8 cellular contexts compared by ENCODE assay signal in the genomic region with DNA sequence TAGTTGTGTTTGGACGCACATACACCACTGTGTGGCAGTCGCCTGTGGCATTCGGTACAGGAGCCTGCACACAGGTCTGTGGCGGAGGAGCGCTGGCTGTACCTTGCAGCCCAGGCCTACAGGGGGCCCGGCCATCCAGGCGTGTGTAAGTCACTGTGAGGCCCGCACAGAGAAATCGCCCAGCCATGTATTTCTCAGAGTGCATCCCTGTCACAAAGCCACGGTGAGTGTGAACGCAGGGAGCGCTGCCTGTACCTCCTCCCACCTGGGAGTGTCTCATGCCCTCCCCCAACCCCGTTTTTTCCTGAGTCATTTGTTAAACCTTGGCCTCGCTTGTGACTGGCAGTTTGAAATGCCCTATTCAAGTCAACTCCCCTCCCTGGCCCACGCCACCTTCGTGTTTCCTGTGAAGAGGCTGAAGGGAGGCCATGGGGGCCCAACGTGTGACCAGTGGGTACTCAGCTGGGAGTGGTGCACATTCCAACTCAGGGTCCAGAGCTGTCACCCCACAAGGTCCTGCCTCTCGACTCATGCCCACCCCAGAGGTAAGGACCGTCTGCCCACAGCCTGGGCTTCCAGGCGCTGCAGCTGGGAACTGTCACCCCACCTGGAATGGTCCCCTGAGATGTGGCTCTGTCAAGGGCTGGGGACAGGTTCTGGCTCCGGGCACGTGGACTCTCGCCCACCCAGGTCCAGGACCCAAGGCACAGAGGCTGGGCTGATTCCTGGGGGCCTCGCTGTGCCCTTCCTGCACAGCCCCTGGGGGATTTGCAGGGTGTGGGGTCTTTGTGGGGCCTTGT. TPM values are rescaled to one million over a fixed set of nuclear protein-coding genes. Genes with fewer than 3 reads are reported as not detected.
DNase-seq lines count a peak whose midpoint lies in the region; ATAC-seq and TF ChIP-seq lines count a peak whose summit lies in the region.

No MANE protein-coding gene starts in this region.

- DNase-seq in DMS53 (lab: John Stamatoyannopoulos, UW) (peak; percentile 25), DMS53 treated with DMSO at 0.1 percent for 48 hours (lab: John Stamatoyannopoulos, UW; ENCODE audit: unreplicated experiment) (no peak), osteoblast (ENCODE audit: insufficient read length, low spot score, missing footprints) (peak; percentile 66), NCI-H2081 (lab: John Stamatoyannopoulos, UW) (no peak), NCI-H446 (lab: John Stamatoyannopoulos, UW) (no peak)
- DNase-seq in activated naive CD4-positive, alpha-beta T cell treated with anti-CD3 and anti-CD28 coated beads, Interleukin-2, amount 50 U/mL, for 16 hours, result peak; percentile 68

- no peaks in the 10 kb centered on the region for H4K20me1 ChIP-seq in osteoblast (ENCODE audit: insufficient read depth, low read length)

- H3K79me2 ChIP-seq in osteoblast (ENCODE audit: insufficient read depth, low read length), result no peaks in the 10 kb centered on the region

- peaks cover 3% of the 10 kb centered on the region for H3K4me1 ChIP-seq in osteoblast (ENCODE audit: insufficient read depth, low read length)

- no peak for ATAC-seq in GM21390 (IDR thresholded peaks at IDR 0.05; ENCODE audit: unreplicated experiment)

- no peaks in the 10 kb centered on the region for H3K36me3 ChIP-seq in KOPT-K1 (ENCODE audit: insufficient read depth, low read length)
- no peaks in the 10 kb centered on the region for H3K36me3 ChIP-seq in osteoblast (ENCODE audit: insufficient read depth, low read length)

- peak overlapping the region; percentile 58 for H3K27ac ChIP-seq in KOPT-K1 (ENCODE audit: low read depth, low read length, poor library complexity, severe bottlenecking)
- no peak overlapping the region for H3K27ac ChIP-seq in osteoblast (ENCODE audit: low read depth, low read length)

- H2AFZ ChIP-seq in osteoblast (ENCODE audit: low read length), result no peak overlapping the region

- H3K4me3 ChIP-seq in osteoblast (ENCODE audit: insufficient read depth, low read length), result no peak overlapping the region

- H3K9me3 ChIP-seq in KOPT-K1 (ENCODE audit: insufficient read depth, low read length, poor library complexity, severe bottlenecking), result no peaks in the 10 kb centered on the region
- no peaks in the 10 kb centered on the region for H3K9me3 ChIP-seq in osteoblast (ENCODE audit: low read depth, low read length)

- no peak overlapping the region for H3K4me2 ChIP-seq in osteoblast (ENCODE audit: insufficient read depth, low read length)

- no peak for TF ChIP-seq CTCF in osteoblast (IDR thresholded peaks at IDR 0.05; ENCODE audit: extremely low read depth, low read depth, low read length)

- no peaks in the 10 kb centered on the region for H3K27me3 ChIP-seq in osteoblast (ENCODE audit: insufficient read depth, low read length)

RNA-seq across cellular contexts. Expression of a gene that starts 11.6 kb away (rescaled TPM):
- total RNA-seq in osteoblast, result 40.7 and 41.3 TPM in 2 replicates

RNA-seq across cellular contexts. Expression of a gene that starts 35.1 kb away (rescaled TPM):
- total RNA-seq in osteoblast, result not detected in 2 replicates

Comparison
In these comparisons a context has a peak if more than half of its experiments do, and no peak if none do; other contexts are left out.
1. DNase-seq: peak in DMS53 (single experiment), activated naive CD4-positive, alpha-beta T cell treated with anti-CD3 and anti-CD28 coated beads, Interleukin-2, amount 50 U/mL, for 16 hours (single experiment) and osteoblast (single experiment); none in DMS53 treated with DMSO at 0.1 percent for 48 hours (single experiment), NCI-H2081 (0 of 2) and NCI-H446 (0 of 2).